ENCODE assay signal across 8 cellular contexts in genomic region chr20:46690219-46691111, GRCh38. TPM values are rescaled to one million over a fixed set of nuclear protein-coding genes. Genes with fewer than 3 reads are reported as not detected.
DNase-seq lines count a peak whose midpoint lies in the region; ATAC-seq and TF ChIP-seq lines count a peak whose summit lies in the region.

No MANE protein-coding gene starts in this region.

- peak overlapping the region; percentile 93 for H3K4me3 Mint-ChIP-seq in natural killer cell treated with Interleukin-12 subunit alpha and Interleukin-12 subunit beta and Interleukin-15 and Interleukin-18, amount 100 ng/mL, for 72 hours

- peaks cover 19% of the 10 kb centered on the region for H3K36me3 Mint-ChIP-seq in natural killer cell treated with Interleukin-12 subunit alpha and Interleukin-12 subunit beta and Interleukin-15 and Interleukin-18, amount 100 ng/mL, for 72 hours

- H3K36me3 ChIP-seq in BLaER1, result peaks cover 21% of the 10 kb centered on the region

- no peak overlapping the region for H3K9ac ChIP-seq in BLaER1

- no peaks in the 10 kb centered on the region for H3K27me3 ChIP-seq in BLaER1

- peak overlapping the region; percentile 93; the same call in 1 of the 2 replicates for H3K4me3 ChIP-seq in BLaER1
- H3K4me3 ChIP-seq in NB4 (ENCODE audit: low read depth, low read length), result peak overlapping the region; percentile 78
- H3K4me3 ChIP-seq in coronary artery, result peak overlapping the region; percentile 89

- H3K4me1 Mint-ChIP-seq in natural killer cell treated with Interleukin-12 subunit alpha and Interleukin-12 subunit beta and Interleukin-15 and Interleukin-18, amount 100 ng/mL, for 72 hours (ENCODE audit: low read depth in 2 of 2), result peaks cover 31 to 40% of the 10 kb centered on the region in 2 donors

- TF ChIP-seq POLR2A in NB4 (IDR thresholded peaks at IDR 0.05; ENCODE audit: extremely low read depth, insufficient read length), result no peak

- DNase-seq in NB4 (ENCODE audit: low read depth) (peak; percentile 66), coronary artery (ENCODE audit: low spot score) (no peak), COLO829 (ENCODE audit: low spot score) (no peak), posterior cingulate gyrus (no peak), amniotic stem cell (lab: John Stamatoyannopoulos, UW) (no peak)
- no peak for DNase-seq in natural killer cell treated with Interleukin-12 subunit alpha and Interleukin-12 subunit beta and Interleukin-15 and Interleukin-18, amount 100 ng/mL, for 72 hours (ENCODE audit: low spot score)

- no peaks in the 10 kb centered on the region for H3K27me3 Mint-ChIP-seq in natural killer cell treated with Interleukin-12 subunit alpha and Interleukin-12 subunit beta and Interleukin-15 and Interleukin-18, amount 100 ng/mL, for 72 hours

- H3K27ac ChIP-seq in BLaER1 (peak overlapping the region; percentile 94), coronary artery (peak overlapping the region; percentile 85 to 96)

- no peak for ATAC-seq in natural killer cell treated with Interleukin-12 subunit alpha and Interleukin-12 subunit beta and Interleukin-15 and Interleukin-18, amount 100 ng/mL, for 72 hours
- ATAC-seq in GM19035 (IDR thresholded peaks at IDR 0.05; ENCODE audit: unreplicated experiment), result no peak

- H3K9me3 Mint-ChIP-seq in natural killer cell treated with Interleukin-12 subunit alpha and Interleukin-12 subunit beta and Interleukin-15 and Interleukin-18, amount 100 ng/mL, for 72 hours, result no peaks in the 10 kb centered on the region

- H3K4me2 ChIP-seq in BLaER1, result peak overlapping the region; percentile 68

- H3K27ac Mint-ChIP-seq in natural killer cell treated with Interleukin-12 subunit alpha and Interleukin-12 subunit beta and Interleukin-15 and Interleukin-18, amount 100 ng/mL, for 72 hours, result peak overlapping the region; percentile 84 to 94

- TF ChIP-seq CTCF in NB4 (IDR thresholded peaks at IDR 0.05; ENCODE audit: low read depth, low read length) (no peak), coronary artery (IDR thresholded peaks at IDR 0.05) (no peak)

- intact Hi-C loops in posterior cingulate gyrus (cut with DNase I), result no loop called here

- peaks cover 51% of the 10 kb centered on the region for H3K4me1 ChIP-seq in BLaER1

- H3K9me3 ChIP-seq in BLaER1, result no peaks in the 10 kb centered on the region

- H4K20me1 ChIP-seq in BLaER1, result peaks cover 36% of the 10 kb centered on the region

RNA-seq across cellular contexts. Expression of gene TP53RK, which starts 1.2 kb away (rescaled TPM):
- total RNA-seq in natural killer cell treated with Interleukin-12 subunit alpha and Interleukin-12 subunit beta and Interleukin-15 and Interleukin-18, amount 100 ng/mL, for 72 hours, result 10 to 100 TPM; 14.1 to 16.8 TPM

RNA-seq across cellular contexts. Expression of gene SLC2A10, which starts 19.0 kb away (rescaled TPM):
- 1 to 10 TPM in 1 of 2 donors, under 1 TPM in 1; 0.64 to 1.5 TPM for total RNA-seq in natural killer cell treated with Interleukin-12 subunit alpha and Interleukin-12 subunit beta and Interleukin-15 and Interleukin-18, amount 100 ng/mL, for 72 hours

RNA-seq across cellular contexts. Expression of gene SLC13A3, which starts 39.2 kb away (rescaled TPM):
- under 1 TPM; 0.47 to 0.55 TPM for total RNA-seq in natural killer cell treated with Interleukin-12 subunit alpha and Interleukin-12 subunit beta and Interleukin-15 and Interleukin-18, amount 100 ng/mL, for 72 hours
